ENCODE assay signal across 8 cellular contexts in the genomic region with DNA sequence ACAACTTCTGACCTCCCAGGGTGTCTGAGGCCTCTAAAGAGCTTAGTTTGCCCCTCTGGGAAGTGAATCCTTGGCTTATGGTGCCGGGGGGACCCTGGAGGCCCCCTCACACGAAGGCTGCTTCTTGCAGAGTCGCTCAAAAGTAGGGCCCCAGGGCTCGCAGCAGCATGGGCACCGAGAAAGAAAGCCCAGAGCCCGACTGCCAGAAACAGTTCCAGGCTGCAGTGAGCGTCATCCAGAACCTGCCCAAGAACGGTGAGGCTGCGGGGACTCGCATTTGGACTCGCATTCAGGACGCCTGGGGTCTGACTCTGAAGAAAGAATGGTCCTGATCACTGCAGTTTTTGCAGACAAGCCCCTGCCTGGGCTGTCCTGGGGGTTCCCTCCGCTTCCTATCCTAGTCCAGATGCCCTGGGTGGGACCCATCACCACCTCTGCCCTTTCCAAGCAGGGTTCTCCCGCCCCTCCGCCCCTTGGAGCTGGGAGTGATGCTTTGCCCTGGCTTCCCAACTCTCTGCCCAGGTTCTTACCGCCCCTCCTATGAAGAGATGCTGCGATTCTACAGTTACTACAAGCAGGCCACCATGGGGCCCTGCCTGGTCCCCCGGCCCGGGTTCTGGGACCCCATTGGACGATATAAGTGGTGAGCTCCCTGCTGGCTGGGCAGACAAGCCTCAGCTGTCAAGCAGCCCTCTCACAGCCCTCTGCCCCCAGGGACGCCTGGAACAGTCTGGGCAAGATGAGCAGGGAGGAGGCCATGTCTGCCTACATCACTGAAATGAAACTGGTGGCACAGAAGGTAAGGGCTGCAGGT. TPM values are rescaled to one million over a fixed set of nuclear protein-coding genes. Genes with fewer than 3 reads are reported as not detected.
A peak's percentile ranks its signal among the peaks of the same experiment; 100 is the strongest.
DNase-seq lines count a peak whose midpoint lies in the region; ATAC-seq, FAIRE-seq and TF ChIP-seq lines count a peak whose summit lies in the region.

No MANE protein-coding gene starts in this region.

- H3K36me3 Mint-ChIP-seq in natural killer cell, result no peaks in the 10 kb centered on the region

- peak overlapping the region in 54 of 59 donors; percentile 16 to 92 (median 77) for H3K27ac ChIP-seq in dorsolateral prefrontal cortex

- no peak for ATAC-seq in natural killer cell
- ATAC-seq in GM19467 (IDR thresholded peaks at IDR 0.05; ENCODE audit: unreplicated experiment), result no peak
- ATAC-seq in GM21526 (IDR thresholded peaks at IDR 0.05; ENCODE audit: low FRiP score, unreplicated experiment), result no peak

- peak overlapping the region; percentile 77 to 90 for H3K27ac Mint-ChIP-seq in natural killer cell

- FAIRE-seq in urothelium cell line (lab: Jason Lieb, UNC), result no peak

- no peaks in the 10 kb centered on the region for H3K27me3 ChIP-seq in dorsolateral prefrontal cortex

- TF ChIP-seq CTCF in AG10803 (conservative IDR thresholded peaks at IDR 0.05; ENCODE audit: low read length), result no peak
- no peak for TF ChIP-seq CTCF in LNCaP clone FGC (IDR thresholded peaks at IDR 0.05; ENCODE audit: control insufficient read depth, extremely low read depth, insufficient read depth)
- TF ChIP-seq CTCF in dorsolateral prefrontal cortex (IDR thresholded peaks at IDR 0.05 in 54 of 56, conservative IDR thresholded peaks at IDR 0.05 in 2 of 56; ENCODE audit: low read depth in 1 of 56, partially characterized antibody in 56 of 56), result no peak
- no peak for TF ChIP-seq CTCF in natural killer cell (IDR thresholded peaks at IDR 0.05)

- H3K4me1 Mint-ChIP-seq in natural killer cell, result peaks cover 16 to 23% of the 10 kb centered on the region in 2 donors

- H3K27me3 Mint-ChIP-seq in natural killer cell (ENCODE audit: low read depth in 2 of 2), result peaks cover 0 to 1% of the 10 kb centered on the region in 2 donors

- intact Hi-C loops in dorsolateral prefrontal cortex (cut with DNase I) (loop anchor here (1.0 to 10.0 kb wide), 4 partner anchors 61 to 361 kb away; no protein-coding TSS in a partner anchor), natural killer cell (cut with micrococcal nuclease) (loop anchor here (1.0 to 2.0 kb wide), 5 partner anchors 13 to 249 kb away; a partner anchor contains a TSS)

- DNase-seq in AG10803 (ENCODE audit: low read depth) (no peak), LNCaP clone FGC (ENCODE audit: low read depth) (no peak), dorsolateral prefrontal cortex (peak in 2 of 10 donors; percentile 29 to 47), natural killer cell (no peak), NCI-H187 treated with DMSO at 0.1 percent for 48 hours (lab: John Stamatoyannopoulos, UW) (no peak), urothelium cell line (ENCODE audit: low spot score) (no peak)

- H3K4me3 ChIP-seq in AG10803 (ENCODE audit: low read length), result peak overlapping the region; percentile 85
- H3K4me3 ChIP-seq in LNCaP clone FGC (ENCODE audit: low read depth, low read length), result peak overlapping the region; percentile 90
- H3K4me3 ChIP-seq in dorsolateral prefrontal cortex, result peak overlapping the region; percentile 52 to 87 (median 73)

- peak overlapping the region; percentile 90 for H3K4me3 Mint-ChIP-seq in natural killer cell

- H3K9me3 Mint-ChIP-seq in natural killer cell, result no peaks in the 10 kb centered on the region

RNA-seq across cellular contexts. Expression of a gene that starts 0.7 kb away (rescaled TPM):
- total RNA-seq in dorsolateral prefrontal cortex, result 10 to 100 TPM; 15.7 to 37.1 (median 23.9) TPM
- total RNA-seq in natural killer cell, result 10 to 100 TPM; 12.0 to 15.9 (median 14.2) TPM

RNA-seq across cellular contexts. Expression of a gene that starts 3.9 kb away (rescaled TPM):
- total RNA-seq in dorsolateral prefrontal cortex (100 to 1,000 TPM in 42 of 120 experiments, 10 to 100 TPM in 78; 51.7 to 195 (median 91.1) TPM), natural killer cell (1 to 10 TPM; 2.5 to 2.9 (median 2.5) TPM)

RNA-seq across cellular contexts. Expression of a gene that starts 12.1 kb away (rescaled TPM):
- total RNA-seq in dorsolateral prefrontal cortex, result 10 to 100 TPM; 21.0 to 74.9 (median 50.4) TPM
- 10 to 100 TPM; 64.9 to 80.7 (median 79.8) TPM for total RNA-seq in natural killer cell

RNA-seq across cellular contexts. Expression of a gene that starts 25.5 kb away (rescaled TPM):
- total RNA-seq in dorsolateral prefrontal cortex, result 10 to 100 TPM in 73 of 120 experiments, 1 to 10 TPM in 47; 5.1 to 16.7 (median 10.8) TPM
- total RNA-seq in natural killer cell, result 1 to 10 TPM; 4.1 to 5.3 (median 4.5) TPM

Comparison
In these comparisons a context has a peak if more than half of its experiments do, and no peak if none do; other contexts are left out.
1. RNA of a gene that starts 3.9 kb away (total RNA-seq): 51.7 to 195 TPM in dorsolateral prefrontal cortex; 2.5 to 2.9 TPM in natural killer cell; every median in the first group is over 10 times any median in the second.
2. Peak in every context shown above with its lines, with median percentiles within 50 percentile points of each other: H3K4me3 ChIP-seq.